Comparison of ENCODE assay signal across 8 cellular contexts in the genomic region with DNA sequence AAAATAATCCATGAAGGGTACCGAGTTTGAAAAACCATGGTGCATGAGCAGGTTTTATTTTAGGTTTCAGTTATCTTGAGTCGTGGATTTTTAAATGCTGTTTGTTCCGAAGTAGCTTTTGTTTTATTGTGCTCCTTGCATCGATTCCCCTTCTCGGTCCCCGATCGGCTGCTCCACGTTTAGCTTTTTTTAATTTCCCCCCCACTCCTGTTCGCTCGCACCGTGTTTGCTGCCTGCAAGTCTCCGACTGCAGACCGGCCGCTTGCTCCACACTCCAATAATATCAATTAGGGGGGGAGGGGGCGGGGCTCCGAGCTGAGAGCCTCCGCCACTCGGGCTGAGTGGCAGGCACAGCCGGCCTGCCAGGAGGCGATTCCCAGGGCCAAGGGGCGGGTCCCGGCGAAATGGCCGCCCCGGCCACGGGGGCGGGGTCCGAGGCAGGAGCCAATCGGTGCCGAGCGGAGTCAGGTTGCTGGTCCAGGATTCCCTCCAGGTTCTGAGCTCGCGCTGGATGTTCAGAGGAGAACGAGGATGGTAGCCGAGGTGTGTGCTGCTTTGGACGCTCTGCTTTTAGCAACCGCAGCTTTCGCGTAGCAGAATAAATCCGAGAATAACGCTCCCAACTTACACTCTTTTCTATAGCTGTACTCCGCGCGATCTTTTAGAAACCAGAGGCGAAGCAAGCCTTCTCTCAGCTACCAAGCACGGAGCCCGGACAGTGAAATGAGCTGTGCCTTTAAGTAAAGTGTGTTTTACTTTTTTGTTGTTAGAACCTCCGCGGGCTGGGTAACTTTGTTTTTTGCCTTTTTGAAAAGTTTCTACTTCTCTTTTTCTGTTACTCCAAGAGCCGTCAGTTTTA. TPM values are rescaled to one million over a fixed set of nuclear protein-coding genes. Genes with fewer than 3 reads are reported as not detected.
DNase-seq lines count a peak whose midpoint lies in the region; ATAC-seq and TF ChIP-seq lines count a peak whose summit lies in the region.

Gene EPHA7, minus strand, starts transcription at position 256 of the 859 bp plus-strand sequence. Its CDS starts 218 bp downstream, at position 38.

- TF ChIP-seq EP300 in stomach (IDR thresholded peaks at IDR 0.05), result no peak

- ATAC-seq in GM19023 (IDR thresholded peaks at IDR 0.05; ENCODE audit: unreplicated experiment) (peak; percentile 92), HG03135 (IDR thresholded peaks at IDR 0.05; ENCODE audit: unreplicated experiment) (peak; percentile 95)

- H3K27me3 ChIP-seq in mucosa of rectum (ENCODE audit: control insufficient read depth in 2 of 2, insufficient read depth in 2 of 2, low read length in 2 of 2), result peaks cover 18 to 41% of the 10 kb centered on the region in 2 donors
- peaks cover 0 to 78% (median 34%) of the 10 kb centered on the region in 3 donors for H3K27me3 ChIP-seq in stomach

- H3K9me3 ChIP-seq in mucosa of rectum (ENCODE audit: control insufficient read depth in 2 of 2, low read length in 2 of 2), result no peaks in the 10 kb centered on the region
- peaks cover 0 to 8% (median 0%) of the 10 kb centered on the region in 4 donors for H3K9me3 ChIP-seq in stomach

- H3K9ac ChIP-seq in mucosa of rectum (ENCODE audit: low read depth in 1 of 2, low read length in 2 of 2), result peak within 1 kb of the TSS; percentile 20 to 38

- intact Hi-C loops in stomach (cut with DNase I; ENCODE audit: low total_unique reads), result no loop called here

- H3K4me3 ChIP-seq in mucosa of rectum (ENCODE audit: low read length in 2 of 2) (peak within 1 kb of the TSS; percentile 66 to 73), stomach (peak within 1 kb of the TSS; percentile 58 to 76 (median 63))

- H3K4me1 ChIP-seq in mucosa of rectum (ENCODE audit: control insufficient read depth in 2 of 2, insufficient read depth in 2 of 2, low read length in 2 of 2) (peaks cover 7 to 13% of the 10 kb centered on the region in 2 donors), stomach (peaks cover 17 to 42% (median 35%) of the 10 kb centered on the region in 4 donors)

- no peaks in the 10 kb centered on the region for H3K9me3 Mint-ChIP-seq in activated T-cell treated with anti-CD3 and anti-CD28 coated beads, Interleukin-2, amount 50 U/mL, for 24 hours

- no peaks in the 10 kb centered on the region for H3K36me3 Mint-ChIP-seq in activated T-cell treated with anti-CD3 and anti-CD28 coated beads, Interleukin-2, amount 50 U/mL, for 24 hours (ENCODE audit: low read depth)

- no peak for TF ChIP-seq POLR2A in stomach (IDR thresholded peaks at IDR 0.05)

- H3K27me3 Mint-ChIP-seq in activated T-cell treated with anti-CD3 and anti-CD28 coated beads, Interleukin-2, amount 50 U/mL, for 24 hours, result peaks cover 67% of the 10 kb centered on the region

- H3K4me3 Mint-ChIP-seq in activated T-cell treated with anti-CD3 and anti-CD28 coated beads, Interleukin-2, amount 50 U/mL, for 24 hours, result peak within 1 kb of the TSS; percentile 71

- peaks cover 29% of the 10 kb centered on the region for H3K4me1 Mint-ChIP-seq in activated T-cell treated with anti-CD3 and anti-CD28 coated beads, Interleukin-2, amount 50 U/mL, for 24 hours (ENCODE audit: low read depth)

- H3K36me3 ChIP-seq in mucosa of rectum (ENCODE audit: control insufficient read depth in 2 of 2, insufficient read depth in 2 of 2, low read length in 2 of 2) (no peaks in the 10 kb centered on the region), stomach (no peaks in the 10 kb centered on the region)

- H3K27ac ChIP-seq in mucosa of rectum (ENCODE audit: low read depth in 2 of 2, low read length in 2 of 2) (peak within 1 kb of the TSS in 1 of 2 donors; percentile 28), stomach (peak within 1 kb of the TSS; percentile 45 to 82 (median 58))

- peak within 1 kb of the TSS; percentile 22 for H3K27ac Mint-ChIP-seq in activated T-cell treated with anti-CD3 and anti-CD28 coated beads, Interleukin-2, amount 50 U/mL, for 24 hours

- TF ChIP-seq CTCF in stomach (IDR thresholded peaks at IDR 0.05), result no peak

- 1 to 4% (median 3%) methylated on average over 33 to 50 of the region's 50 CpGs for WGBS in stomach, 5 donors

- peak; percentile 94 for DNase-seq in AG20443 (ENCODE audit: low spot score)
- DNase-seq in NCI-H2171 treated with DMSO at 0.1 percent for 48 hours (lab: John Stamatoyannopoulos, UW), result peak; percentile 96
- DNase-seq in activated T-cell treated with anti-CD3 and anti-CD28 coated beads, Interleukin-2, amount 50 U/mL, for 24 hours, result peak; percentile 65
- peak; percentile 54 for DNase-seq in fibroblast of peridontal ligament (ENCODE audit: extremely low read depth)
- peak; percentile 80 for DNase-seq in stomach

RNA-seq across cellular contexts. Expression of gene EPHA7, which starts in this region (rescaled TPM):
- total RNA-seq in stomach, result 100 to 1,000 TPM in 1 of 5 donors, 10 to 100 TPM in 3, 1 to 10 TPM in 1; 1.2 to 118 (median 51.9) TPM
- under 1 TPM; 0.55 to 0.92 (median 0.56) TPM for polyA plus RNA-seq in stomach
